In the genomic region with DNA sequence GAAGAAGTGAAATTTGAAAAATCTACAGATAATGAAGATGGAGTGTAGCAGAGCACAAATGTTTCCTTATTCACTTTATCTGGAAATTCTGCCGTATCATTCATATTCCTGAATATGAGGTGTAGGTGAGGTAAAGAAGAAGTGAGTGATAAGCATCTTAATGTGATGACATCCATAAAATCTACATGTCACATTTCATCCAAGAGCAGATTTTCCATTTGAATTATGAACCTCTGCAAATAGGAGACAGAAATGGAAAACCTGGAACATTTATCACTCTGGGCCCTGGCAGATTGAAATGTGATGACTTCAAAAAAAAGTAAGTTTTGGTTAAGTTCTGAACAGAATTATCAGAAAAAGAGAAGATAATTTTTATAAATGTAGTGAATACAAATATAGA, we compare ENCODE assay signal across 32 cellular contexts.
"Had no signal": no experiment of that assay in that cellular context is flagged by ENCODE, and none has a peak within 500 bp of the region (broad histone marks: within the 10 kb centered on the region; RNA-seq: fewer than 3 reads in every experiment).

No MANE protein-coding gene starts in this region.

- H3K9me3 ChIP-seq: adrenal gland, ascending aorta, body of pancreas had no signal

- H3K27ac ChIP-seq: adrenal gland, ascending aorta, body of pancreas, brain microvascular endothelial cell, breast epithelium, cardiac muscle cell had no signal

- DNase-seq: activated effector memory CD4-positive, alpha-beta T cell treated with anti-CD3 and anti-CD28 coated beads, Interleukin-2, amount 50 U/mL, for 16 hours; activated effector memory CD4-positive, alpha-beta T cell treated with Interleukin-2 at 50 U/mL for 16 hours; activated gamma-delta T cell; activated gamma-delta T cell treated with Interleukin-2 at 50 U/mL for 16 hours; activated naive CD4-positive, alpha-beta T cell; activated naive CD4-positive, alpha-beta T cell treated with anti-CD3 and anti-CD28 coated beads for 36 hours; activated naive CD4-positive, alpha-beta T cell treated with anti-CD3 and anti-CD28 coated beads, Interleukin-2, amount 10 ng/mL, durations not matched to agents 7 days and 5 days; activated naive CD4-positive, alpha-beta T cell treated with anti-CD3 and anti-CD28 coated beads, Interleukin-2, amount 50 U/mL, for 16 hours; activated naive CD4-positive, alpha-beta T cell treated with Interleukin-2 at 50 U/mL for 16 hours; activated naive CD8-positive, alpha-beta T cell treated with anti-CD3 and anti-CD28 coated beads for 36 hours; activated naive CD8-positive, alpha-beta T cell treated with anti-CD3 and anti-CD28 coated beads, Interleukin-2, amount 10 ng/mL, durations not matched to agents 7 days and 5 days; activated naive CD8-positive, alpha-beta T cell treated with anti-CD3 and anti-CD28 coated beads, Interleukin-2, amount 50 U/mL, for 24 hours; activated T-cell treated with anti-CD3 and anti-CD28 coated beads, Interleukin-2, amount 50 U/mL, for 1 hour; activated T-cell treated with anti-CD3 and anti-CD28 coated beads, Interleukin-2, amount 50 U/mL, for 24 hours; activated T-cell treated with anti-CD3 and anti-CD28 coated beads, Interleukin-2, amount 50 U/mL, for 4 hours; activated T-cell treated with anti-CD3 and anti-CD28 coated beads, Interleukin-2, amount 50 U/mL, for 48 hours; activated T-cell treated with anti-CD3 and anti-CD28 coated beads, Interleukin-2, amount 50 U/mL, for 72 hours; adrenal gland; amniotic stem cell; amygdala; anterior cingulate cortex; aorta; body of pancreas; brain microvascular endothelial cell; caudate nucleus; central memory CD4-positive, alpha-beta T cell; cerebellar nuclear complex had no signal

- H3K4me1 ChIP-seq: adrenal gland, ascending aorta, body of pancreas, breast epithelium had no signal

- FAIRE-seq: astrocyte, bronchial epithelial cell had no signal

- H3K4me3 ChIP-seq: adrenal gland, ascending aorta, body of pancreas, breast epithelium, cardiac muscle cell had no signal

- H3K27me3 ChIP-seq: adrenal gland, ascending aorta, body of pancreas, brain microvascular endothelial cell, breast epithelium, cardiac muscle cell had no signal

- H3K36me3 ChIP-seq: adrenal gland, ascending aorta, brain microvascular endothelial cell, breast epithelium, cardiac muscle cell had no signal
